8 cellular contexts compared by ENCODE assay signal in the genomic region with DNA sequence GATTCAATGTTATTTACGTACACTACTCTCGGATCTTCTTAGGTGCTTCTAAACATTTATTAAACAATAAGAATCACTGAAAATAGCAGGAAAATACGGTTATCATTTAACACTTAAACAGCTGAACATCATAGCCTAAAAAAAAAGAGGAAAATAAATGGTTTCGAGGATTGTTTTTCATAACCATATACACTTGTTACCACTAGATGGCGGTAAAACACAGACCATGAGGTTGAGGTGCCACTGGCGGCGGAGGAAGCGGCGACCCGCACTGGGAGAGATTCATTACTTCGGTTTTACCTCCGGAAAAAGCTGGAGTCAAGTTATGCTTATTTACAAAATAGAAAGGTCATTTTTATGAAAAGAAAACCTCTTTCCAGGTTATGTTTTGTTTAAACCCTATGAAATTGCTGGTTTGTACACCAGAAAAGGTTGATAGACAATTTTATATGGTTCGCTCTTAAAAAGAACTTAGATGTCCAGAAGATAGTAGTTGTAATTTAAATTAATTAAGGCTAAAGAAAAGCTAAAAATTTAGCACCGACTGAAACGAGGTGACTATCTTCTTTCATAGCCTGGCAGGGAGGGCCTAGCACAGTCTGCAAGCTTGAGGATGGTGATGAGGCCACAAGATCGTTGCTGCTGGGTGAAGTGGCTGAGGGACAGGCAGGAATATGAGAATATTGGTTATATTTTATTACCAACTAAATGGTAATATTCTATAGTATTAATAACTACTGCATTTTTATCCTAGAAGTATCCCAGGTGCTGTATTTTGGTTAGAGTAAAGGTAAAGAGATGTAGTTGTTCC.
DNase-seq lines count a peak whose midpoint lies in the region; ATAC-seq and TF ChIP-seq lines count a peak whose summit lies in the region.

No MANE protein-coding gene starts in this region.

- no peaks in the 10 kb centered on the region for H3K27me3 ChIP-seq in H9 (ENCODE audit: insufficient read depth, low read length)
- no peaks in the 10 kb centered on the region for H3K27me3 ChIP-seq in right atrium auricular region

- H4K91ac ChIP-seq in H9 (ENCODE audit: insufficient read length, low read depth, low read length), result no peak overlapping the region

- H3K27ac ChIP-seq in H9 (ENCODE audit: insufficient read length, low read depth, low read length) (no peak overlapping the region), right atrium auricular region (peak overlapping the region; percentile 14 to 26)

- H3K36me3 ChIP-seq in right atrium auricular region, result no peaks in the 10 kb centered on the region

- H4K5ac ChIP-seq in H9 (ENCODE audit: insufficient read length, low read depth, low read length), result no peak overlapping the region

- TF ChIP-seq CTCF in H9 (conservative IDR thresholded peaks at IDR 0.05), result peak; percentile 88
- TF ChIP-seq CTCF in right atrium auricular region (IDR thresholded peaks at IDR 0.05), result peak; percentile 65 to 88

- no peaks in the 10 kb centered on the region; the same call in 1 of the 2 replicates for H3K27me3 Mint-ChIP-seq in H9 (ENCODE audit: low read depth)

- no peaks in the 10 kb centered on the region for H3K79me2 ChIP-seq in H9 (ENCODE audit: insufficient read depth, low read length)

- peak overlapping the region; percentile 74 for H2AFZ ChIP-seq in H9 (ENCODE audit: low read length)

- ATAC-seq in GM18873 (IDR thresholded peaks at IDR 0.05; ENCODE audit: low FRiP score, unreplicated experiment), result no peak

- no peak overlapping the region for H2BK15ac ChIP-seq in H9 (ENCODE audit: low read depth, low read length)

- no peak overlapping the region for H3K9ac ChIP-seq in H9 (ENCODE audit: extremely low read depth, insufficient read length, low read length)

- H3K23ac ChIP-seq in H9 (ENCODE audit: insufficient read length, low read depth, low read length), result no peak overlapping the region

- H3K4me1 ChIP-seq in H9 (ENCODE audit: insufficient read depth, low read length), result no peaks in the 10 kb centered on the region
- peaks cover 0 to 10% of the 10 kb centered on the region in 2 donors for H3K4me1 ChIP-seq in right atrium auricular region

- no peak overlapping the region for H2BK20ac ChIP-seq in H9 (ENCODE audit: low read depth, low read length, poor library complexity, severe bottlenecking)

- DNase-seq in Daoy (ENCODE audit: low read depth) (peak; percentile 81), H9 (peak; percentile 67), NCI-H1092 (lab: John Stamatoyannopoulos, UW) (peak; percentile 46), T-helper 2 cell (peak; percentile 14 to 78 (median 41)), amygdala (lab: John Stamatoyannopoulos, UW) (peak in 44 of 56 donors; percentile 1 to 74 (median 19)), right atrium auricular region (ENCODE audit: low spot score) (peak; percentile 82), renal cortical epithelial cell (ENCODE audit: low read depth) (peak; percentile 68)

- H2BK12ac ChIP-seq in H9 (ENCODE audit: insufficient read length, low read depth, low read length), result no peak overlapping the region

- no peak overlapping the region for H2AK5ac ChIP-seq in H9 (ENCODE audit: insufficient read length, low read length)

- peak overlapping the region; percentile 8 to 31 for H3K4me3 ChIP-seq in right atrium auricular region

- H3K18ac ChIP-seq in H9 (ENCODE audit: insufficient read length, low read depth, low read length), result no peak overlapping the region

- H2BK5ac ChIP-seq in H9 (ENCODE audit: insufficient read length, low read length), result no peak overlapping the region

- H3K4me2 ChIP-seq in H9 (ENCODE audit: insufficient read depth, insufficient read length, low read length), result no peak overlapping the region

- H3K23me2 ChIP-seq in H9 (ENCODE audit: insufficient read length, low read depth, low read length, poor library complexity, severe bottlenecking), result no peaks in the 10 kb centered on the region

- WGBS in H9 (ENCODE audit: extremely low coverage, insufficient read length, low lambda C conversion rate), result no CpG with 5 or more reads among the region's 16 CpGs

- H3K79me1 ChIP-seq in H9 (ENCODE audit: insufficient read depth, low read depth, low read length, poor library complexity, severe bottlenecking), result no peaks in the 10 kb centered on the region

- H3K9me3 ChIP-seq in H9 (ENCODE audit: control insufficient read depth, low read depth, low read length) (no peaks in the 10 kb centered on the region), right atrium auricular region (no peaks in the 10 kb centered on the region)

- peak overlapping the region in 1 of 3 experiments; percentile 3; a peak in 2 of 7 replicates for H3K27ac Mint-ChIP-seq in H9

- no peaks in the 10 kb centered on the region for H4K20me1 ChIP-seq in H9 (ENCODE audit: control insufficient read depth, insufficient read depth, insufficient read length)

- H3T11ph ChIP-seq in H9 (ENCODE audit: low read length), result no peak overlapping the region

- no peaks in the 10 kb centered on the region for H3K36me3 Mint-ChIP-seq in H9 (ENCODE audit: insufficient read depth in 1 of 3, low read depth in 3 of 3)

- H3K14ac ChIP-seq in H9 (ENCODE audit: insufficient read depth, low read length), result no peak overlapping the region

- no peak overlapping the region for H3K56ac ChIP-seq in H9 (ENCODE audit: insufficient read length, low read depth, low read length)

- no peak overlapping the region for H3K4ac ChIP-seq in H9 (ENCODE audit: low read depth, low read length)

- no peak overlapping the region for H4K8ac ChIP-seq in H9 (replicated peaks; ENCODE audit: insufficient read length, low read depth, low read length)

- H3K4me3 Mint-ChIP-seq in H9, result no peak overlapping the region

- no peaks in the 10 kb centered on the region for H3K9me3 Mint-ChIP-seq in H9

- no peak overlapping the region for H2BK120ac ChIP-seq in H9 (ENCODE audit: low read depth, low read length, poor library complexity, severe bottlenecking)

- H3K4me1 Mint-ChIP-seq in H9, result peaks cover 11 to 17% of the 10 kb centered on the region in 2 experiments

Comparison
In these comparisons a context has a peak if more than half of its experiments do, and no peak if none do; other contexts are left out.
1. DNase-seq: peak in every context shown above with its lines; median percentile 82 in right atrium auricular region; 81 in Daoy; 68 in renal cortical epithelial cell; 67 in H9; 46 in NCI-H1092; 41 in T-helper 2 cell; 19 in amygdala.